Comparison of ENCODE assay signal across 24 cellular contexts in genomic region chr5:175682664-175683063, GRCh38.
"Had no signal": no experiment of that assay in that cellular context is flagged by ENCODE, and none has a peak within 500 bp of the region (broad histone marks: within the 10 kb centered on the region; RNA-seq: fewer than 3 reads in every experiment).

No MANE protein-coding gene starts in this region.

- H3K36me3 ChIP-seq: colonic mucosa, neural progenitor cell, ovary, right lobe of liver, thoracic aorta, upper lobe of left lung had no signal

- H3K4me1 Mint-ChIP-seq: memory B cell; stimulated activated memory B cell treated with anti-CD40 and anti-IgM and Interleukin-4, amounts not matched to agents 10 μg/mL and 1 μg/mL and 100 μg/mL, for 72 hours had no signal

- H2AFZ ChIP-seq: neural progenitor cell had no signal

- H3K4me2 ChIP-seq: neural progenitor cell, smooth muscle cell had no signal

- H3K9me3 ChIP-seq: colonic mucosa, mucosa of descending colon, ovary, psoas muscle, right lobe of liver, thoracic aorta, upper lobe of left lung had no signal

- ATAC-seq: activated T-cell treated with anti-CD3 and anti-CD28 coated beads, Interleukin-2, amount 50 U/mL, for 72 hours; mucosa of descending colon; right lobe of liver; stimulated activated memory B cell treated with anti-CD40 and anti-IgM and Interleukin-4, amounts not matched to agents 10 μg/mL and 1 μg/mL and 100 μg/mL, for 72 hours had no signal

- H3K4me3 Mint-ChIP-seq: activated T-cell treated with anti-CD3 and anti-CD28 coated beads, Interleukin-2, amount 50 U/mL, for 72 hours; memory B cell; neural progenitor cell; stimulated activated memory B cell treated with anti-CD40 and anti-IgM and Interleukin-4, amounts not matched to agents 10 μg/mL and 1 μg/mL and 100 μg/mL, for 72 hours had no signal

- H3K4me3 ChIP-seq: colonic mucosa, mucosa of descending colon, neural progenitor cell, ovary, right lobe of liver, smooth muscle cell, upper lobe of left lung had no signal

- H3K9me3 Mint-ChIP-seq: activated T-cell treated with anti-CD3 and anti-CD28 coated beads, Interleukin-2, amount 50 U/mL, for 72 hours; memory B cell; naive B cell; neural progenitor cell; stimulated activated memory B cell treated with anti-CD40 and anti-IgM and Interleukin-4, amounts not matched to agents 10 μg/mL and 1 μg/mL and 100 μg/mL, for 72 hours had no signal

- H3K36me3 Mint-ChIP-seq: memory B cell; naive B cell; neural progenitor cell; stimulated activated memory B cell treated with anti-CD40 and anti-IgM and Interleukin-4, amounts not matched to agents 10 μg/mL and 1 μg/mL and 100 μg/mL, for 72 hours had no signal

- FAIRE-seq: astrocyte, endometrium had no signal

- H3K27ac Mint-ChIP-seq: activated T-cell treated with anti-CD3 and anti-CD28 coated beads, Interleukin-2, amount 50 U/mL, for 72 hours; memory B cell; neural progenitor cell; stimulated activated memory B cell treated with anti-CD40 and anti-IgM and Interleukin-4, amounts not matched to agents 10 μg/mL and 1 μg/mL and 100 μg/mL, for 72 hours had no signal

- H3K27ac ChIP-seq: colonic mucosa, neural progenitor cell, ovary, psoas muscle, right lobe of liver, thoracic aorta, upper lobe of left lung had no signal

- H3K4me1 ChIP-seq: colonic mucosa, neural progenitor cell, right lobe of liver had no signal

- DNase-seq: activated CD4-positive, alpha-beta T cell treated with anti-CD3 and anti-CD28 coated beads, Interleukin-2, amount 50 U/mL, for 4 hours; activated CD4-positive, CD25-positive, alpha-beta regulatory T cell treated with anti-CD3 and anti-CD28 coated beads, Interleukin-2, amount 50 U/mL, for 72 hours; activated effector memory CD4-positive, alpha-beta T cell treated with anti-CD3 and anti-CD28 coated beads, Interleukin-2, amount 50 U/mL, for 16 hours; activated naive CD4-positive, alpha-beta T cell treated with anti-CD3 and anti-CD28 coated beads, Interleukin-2, amount 50 U/mL, for 16 hours; activated T-cell treated with anti-CD3 and anti-CD28 coated beads, Interleukin-2, amount 50 U/mL, for 72 hours; colonic mucosa; erythroblast; foreskin melanocyte; glutamatergic neuron; mucosa of descending colon; naive B cell; ovary; stimulated activated CD4-positive, alpha-beta T cell treated with anti-CD3 and anti-CD28 coated beads, Interleukin-4, amount 100 ng/mL, for 4 hours; T1000; upper lobe of left lung had no signal

- H3K9ac ChIP-seq: neural progenitor cell had no signal

- H3K27me3 ChIP-seq: colonic mucosa, neural progenitor cell, ovary, right lobe of liver, upper lobe of left lung had no signal
